ENCODE assay signal across 19 cellular contexts in the genomic region with DNA sequence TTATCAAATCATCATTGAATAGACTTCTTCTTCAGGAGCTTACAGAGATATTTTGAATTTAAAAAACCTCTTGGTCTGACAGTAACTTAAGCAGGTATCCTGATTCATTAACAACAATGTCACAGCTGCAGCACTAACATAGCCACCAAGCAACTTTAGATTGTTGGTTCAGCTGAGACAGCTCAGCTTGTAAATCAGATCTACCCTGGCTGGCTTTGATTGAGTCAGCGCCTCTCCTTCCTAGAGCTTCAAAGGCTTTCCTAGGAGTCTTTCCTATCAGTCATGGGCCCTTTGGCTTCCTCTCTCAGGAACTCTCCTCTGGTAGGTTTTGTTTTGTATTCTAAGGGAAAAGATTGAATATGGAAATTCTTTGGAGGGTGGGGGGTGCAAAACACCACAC.
DNase-seq lines count a peak whose midpoint lies in the region; ATAC-seq, FAIRE-seq and TF ChIP-seq lines count a peak whose summit lies in the region.
"Had no signal": no experiment of that assay in that cellular context is flagged by ENCODE, and none has a peak within 500 bp of the region (broad histone marks: within the 10 kb centered on the region; RNA-seq: fewer than 3 reads in every experiment).

No MANE protein-coding gene starts in this region.

- H2AFZ ChIP-seq in astrocyte (ENCODE audit: low read depth, low read length) = no peak overlapping the region

- intact Hi-C loops in left ventricle myocardium inferior (cut with micrococcal nuclease) = no loop called here

- H3K9ac ChIP-seq in HUES64 (ENCODE audit: low read depth, low read length) = no peak overlapping the region
- H3K9ac ChIP-seq in astrocyte (ENCODE audit: low read length) = no peak overlapping the region

- peak overlapping the region; percentile 44 for H3K27ac Mint-ChIP-seq in astrocyte (ENCODE audit: unreplicated experiment)
- no peak overlapping the region for H3K27ac Mint-ChIP-seq in activated T-helper 17 cell treated with anti-CD3 and anti-CD28 coated beads, Interleukin-2, amount 50 U/mL, for 72 hours

- H3K4me3 ChIP-seq in HUES64 (ENCODE audit: low read length) (0 out of 2 replicates have a peak overlapping the region, but pooled peaks have one; percentile 17), astrocyte (ENCODE audit: insufficient read depth, low read depth, low read length) (no peak overlapping the region), left ventricle myocardium inferior (no peak overlapping the region)
- H3K4me3 ChIP-seq: lung had no signal

- DNase-seq in DMS53 treated with DMSO at 0.1 percent for 48 hours (lab: John Stamatoyannopoulos, UW; ENCODE audit: unreplicated experiment) (peak; percentile 76), astrocyte (ENCODE audit: low read depth) (no peak), kidney glomerular epithelial cell (lab: John Stamatoyannopoulos, UW) (peak; percentile 41), left ventricle myocardium inferior (no peak), DMS153 (lab: John Stamatoyannopoulos, UW) (no peak)
- DNase-seq: activated effector memory CD4-positive, alpha-beta T cell treated with anti-CD3 and anti-CD28 coated beads, Interleukin-2, amount 50 U/mL, for 16 hours; aorta; cortex of kidney; hypothalamus; MV-4-11; NCI-H2171 treated with DMSO at 0.1 percent for 48 hours; stimulated activated CD4-positive, alpha-beta T cell treated with anti-CD3 and anti-CD28 coated beads, Interleukin-4, amount 100 ng/mL, for 1 hour; WERI-Rb-1 had no signal

- no peak overlapping the region for H3K4me3 Mint-ChIP-seq in astrocyte (ENCODE audit: unreplicated experiment)
- H3K4me3 Mint-ChIP-seq in activated T-helper 17 cell treated with anti-CD3 and anti-CD28 coated beads, Interleukin-2, amount 50 U/mL, for 72 hours = no peak overlapping the region
- H3K4me3 Mint-ChIP-seq: nephron had no signal

- H3K4me2 ChIP-seq in astrocyte (ENCODE audit: low read length) = no peak overlapping the region

- WGBS in HUES64 = 6% methylated on average over 1 of the region's 1 CpG

- no peak for FAIRE-seq in astrocyte (lab: Jason Lieb, UNC)

- no peaks in the 10 kb centered on the region for H3K79me2 ChIP-seq in astrocyte (ENCODE audit: insufficient read depth, low read length)

- H3K9me3 ChIP-seq in HUES64 (ENCODE audit: insufficient read depth, low read depth, low read length) (peaks cover 10% of the 10 kb centered on the region; the same call in 1 of the 2 replicates), astrocyte (ENCODE audit: insufficient read depth, low read depth, low read length) (no peaks in the 10 kb centered on the region), left ventricle myocardium inferior (replicated peaks) (peaks cover 14% of the 10 kb centered on the region)

- H3K4me1 Mint-ChIP-seq in astrocyte (ENCODE audit: low read depth, unreplicated experiment) = peaks cover 16% of the 10 kb centered on the region
- H3K4me1 Mint-ChIP-seq in activated T-helper 17 cell treated with anti-CD3 and anti-CD28 coated beads, Interleukin-2, amount 50 U/mL, for 72 hours = no peaks in the 10 kb centered on the region

- H3K4me1 ChIP-seq in HUES64 (ENCODE audit: insufficient read depth, low read length) = peaks cover 25% of the 10 kb centered on the region
- no peaks in the 10 kb centered on the region for H3K4me1 ChIP-seq in astrocyte (ENCODE audit: insufficient read depth, low read length)
- H3K4me1 ChIP-seq in left ventricle myocardium inferior = no peaks in the 10 kb centered on the region

- TF ChIP-seq CTCF in astrocyte (IDR thresholded peaks at IDR 0.05; ENCODE audit: insufficient read depth, low read depth, low read length) (no peak), left ventricle myocardium inferior (IDR thresholded peaks at IDR 0.05; ENCODE audit: borderline replicate concordance) (no peak)

- no peaks in the 10 kb centered on the region for H3K27me3 Mint-ChIP-seq in astrocyte (ENCODE audit: low read depth, unreplicated experiment)
- H3K27me3 Mint-ChIP-seq in activated T-helper 17 cell treated with anti-CD3 and anti-CD28 coated beads, Interleukin-2, amount 50 U/mL, for 72 hours = peaks cover under 1% of the 10 kb centered on the region

- H3K36me3 ChIP-seq in HUES64 (ENCODE audit: insufficient read depth, low read length) = no peaks in the 10 kb centered on the region
- H3K36me3 ChIP-seq in astrocyte (ENCODE audit: insufficient read depth, low read length) = no peaks in the 10 kb centered on the region
- H3K36me3 ChIP-seq in left ventricle myocardium inferior = no peaks in the 10 kb centered on the region
- H3K36me3 ChIP-seq: WERI-Rb-1 had no signal

- peaks cover 10% of the 10 kb centered on the region for H3K9me3 Mint-ChIP-seq in astrocyte (ENCODE audit: unreplicated experiment)
- no peaks in the 10 kb centered on the region for H3K9me3 Mint-ChIP-seq in activated T-helper 17 cell treated with anti-CD3 and anti-CD28 coated beads, Interleukin-2, amount 50 U/mL, for 72 hours

- H3K27me3 ChIP-seq in HUES64 (ENCODE audit: insufficient read depth, low read length) (no peaks in the 10 kb centered on the region), astrocyte (ENCODE audit: insufficient read depth, low read length) (no peaks in the 10 kb centered on the region), left ventricle myocardium inferior (ENCODE audit: low read depth) (no peaks in the 10 kb centered on the region)

- H3K36me3 Mint-ChIP-seq in astrocyte (ENCODE audit: low read depth, unreplicated experiment) = no peaks in the 10 kb centered on the region
- H3K36me3 Mint-ChIP-seq in activated T-helper 17 cell treated with anti-CD3 and anti-CD28 coated beads, Interleukin-2, amount 50 U/mL, for 72 hours (ENCODE audit: low read depth) = no peaks in the 10 kb centered on the region

- H3K27ac ChIP-seq in HUES64 (ENCODE audit: low read depth, low read length) (peak overlapping the region; percentile 51), astrocyte (ENCODE audit: low read depth, low read length) (no peak overlapping the region), left ventricle myocardium inferior (replicated peaks) (no peak overlapping the region)
- H3K27ac ChIP-seq: WERI-Rb-1 had no signal

- H4K20me1 ChIP-seq in astrocyte (ENCODE audit: insufficient read depth, low read length) = no peaks in the 10 kb centered on the region

- ATAC-seq in HG02759 (IDR thresholded peaks at IDR 0.05; ENCODE audit: unreplicated experiment) = no peak
- no peak for ATAC-seq in activated T-helper 17 cell treated with anti-CD3 and anti-CD28 coated beads, Interleukin-2, amount 50 U/mL, for 72 hours (replicated peaks)
- ATAC-seq: sciatic nerve had no signal

Comparison
In these comparisons a context has a peak if more than half of its experiments do, and no peak if none do; other contexts are left out.
1. DNase-seq: peak in DMS53 treated with DMSO at 0.1 percent for 48 hours (single experiment) and kidney glomerular epithelial cell (single experiment); none in astrocyte (single experiment), left ventricle myocardium inferior (single experiment) and DMS153 (single experiment).